In the genomic region with DNA sequence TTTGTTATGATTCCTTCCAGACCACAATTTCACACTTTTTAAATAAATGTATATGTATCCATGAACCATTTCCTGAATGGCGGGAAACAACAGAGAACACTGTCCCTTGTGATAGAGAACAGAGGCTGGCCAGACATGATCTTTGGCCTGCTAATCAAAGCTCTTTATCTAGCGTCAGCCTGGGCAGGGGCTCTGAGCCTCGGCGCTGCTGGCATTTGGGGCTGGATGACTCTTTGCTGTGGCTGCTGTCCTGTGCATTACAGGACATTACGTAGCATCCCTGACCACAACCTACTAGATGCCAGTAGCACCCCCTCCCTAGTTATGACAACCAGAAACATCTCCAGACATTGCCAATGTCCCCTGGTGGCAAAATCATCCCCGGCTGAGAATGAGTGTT, we compare ENCODE assay signal across 25 cellular contexts.
"Had no signal": no experiment of that assay in that cellular context is flagged by ENCODE, and none has a peak within 500 bp of the region (broad histone marks: within the 10 kb centered on the region; RNA-seq: fewer than 3 reads in every experiment).

No MANE protein-coding gene starts in this region.

- H3K4me3 Mint-ChIP-seq: activated CD4-positive, alpha-beta memory T cell treated with anti-CD3 and anti-CD28 coated beads, Interleukin-2, amount 10 ng/mL, durations not matched to agents 7 days and 5 days; activated CD4-positive, alpha-beta T cell treated with anti-CD3 and anti-CD28 coated beads, Interleukin-2, amount 10 ng/mL, durations not matched to agents 24 days and 14 days; activated CD8-positive, alpha-beta memory T cell treated with anti-CD3 and anti-CD28 coated beads, Interleukin-2, amount 10 ng/mL, durations not matched to agents 7 days and 5 days; activated T-helper 1 cell treated with anti-CD3 and anti-CD28 coated beads, Interleukin-12 subunit alpha, Interleukin-12 subunit beta, Interleukin-2, Interleukin-4 antibody, amounts not matched to agents 30 ng/mL and 10 ng/mL and 1 ng/mL, durations not matched to agents 14 hours and 24 hours and 36 hours; mesothelial cell of epicardium; naive thymus-derived CD8-positive, alpha-beta T cell; stimulated activated naive CD8-positive, alpha-beta T cell treated with anti-CD3 and anti-CD28 coated beads, Interleukin-15, amount 100 ng/mL, for 72 hours had no signal

- H3K4me1 Mint-ChIP-seq: mesothelial cell of epicardium; naive thymus-derived CD8-positive, alpha-beta T cell had no signal

- DNase-seq: activated CD4-positive, alpha-beta memory T cell treated with anti-CD3 and anti-CD28 coated beads, Interleukin-2, amount 10 ng/mL, durations not matched to agents 7 days and 5 days; activated CD4-positive, alpha-beta T cell treated with anti-CD3 and anti-CD28 coated beads, Interleukin-2, amount 10 ng/mL, durations not matched to agents 24 days and 14 days; activated CD8-positive, alpha-beta memory T cell treated with anti-CD3 and anti-CD28 coated beads, Interleukin-2, amount 10 ng/mL, durations not matched to agents 7 days and 5 days; activated gamma-delta T cell; activated naive CD4-positive, alpha-beta T cell treated with anti-CD3 and anti-CD28 coated beads, Interleukin-2, amount 50 U/mL, for 16 hours; anterior cingulate cortex; body of pancreas; cortex of kidney; erythroblast; foreskin fibroblast; left lung; naive thymus-derived CD8-positive, alpha-beta T cell; pancreas; right cardiac atrium; stimulated activated CD4-positive, alpha-beta T cell treated with anti-CD3 and anti-CD28 coated beads, Interleukin-1b, Interleukin-23, amount 100 ng/mL, for 48 hours; stimulated activated naive CD8-positive, alpha-beta T cell treated with anti-CD3 and anti-CD28 coated beads, Interleukin-15, amount 100 ng/mL, for 72 hours; T-helper 1 cell; T1000 had no signal

- H3K27ac Mint-ChIP-seq: activated CD4-positive, alpha-beta memory T cell treated with anti-CD3 and anti-CD28 coated beads, Interleukin-2, amount 10 ng/mL, durations not matched to agents 7 days and 5 days; activated CD4-positive, alpha-beta T cell treated with anti-CD3 and anti-CD28 coated beads, Interleukin-2, amount 10 ng/mL, durations not matched to agents 24 days and 14 days; activated CD8-positive, alpha-beta memory T cell treated with anti-CD3 and anti-CD28 coated beads, Interleukin-2, amount 10 ng/mL, durations not matched to agents 7 days and 5 days; activated T-helper 1 cell treated with anti-CD3 and anti-CD28 coated beads, Interleukin-12 subunit alpha, Interleukin-12 subunit beta, Interleukin-2, Interleukin-4 antibody, amounts not matched to agents 30 ng/mL and 10 ng/mL and 1 ng/mL, durations not matched to agents 14 hours and 24 hours and 36 hours; mesothelial cell of epicardium; naive thymus-derived CD8-positive, alpha-beta T cell had no signal

- H3K36me3 Mint-ChIP-seq: activated CD8-positive, alpha-beta memory T cell treated with anti-CD3 and anti-CD28 coated beads, Interleukin-2, amount 10 ng/mL, durations not matched to agents 7 days and 5 days; mesothelial cell of epicardium had no signal

- ATAC-seq: activated CD4-positive, CD25-positive, alpha-beta regulatory T cell treated with anti-CD3 and anti-CD28 coated beads, Interleukin-2, amount 50 U/mL, for 24 hours; activated CD8-positive, alpha-beta memory T cell treated with anti-CD3 and anti-CD28 coated beads, Interleukin-2, amount 10 ng/mL, durations not matched to agents 7 days and 5 days; body of pancreas; left lung; naive thymus-derived CD8-positive, alpha-beta T cell; pancreas; right cardiac atrium; stimulated activated naive CD8-positive, alpha-beta T cell treated with anti-CD3 and anti-CD28 coated beads, Interleukin-15, amount 100 ng/mL, for 72 hours had no signal

- H3K4me3 ChIP-seq: body of pancreas, cardiac muscle cell, left lung, lung, pancreas, tibial nerve had no signal

- H3K9me3 Mint-ChIP-seq: activated CD4-positive, alpha-beta memory T cell treated with anti-CD3 and anti-CD28 coated beads, Interleukin-2, amount 10 ng/mL, durations not matched to agents 7 days and 5 days; activated CD4-positive, alpha-beta T cell treated with anti-CD3 and anti-CD28 coated beads, Interleukin-2, amount 10 ng/mL, durations not matched to agents 24 days and 14 days; activated T-helper 1 cell treated with anti-CD3 and anti-CD28 coated beads, Interleukin-12 subunit alpha, Interleukin-12 subunit beta, Interleukin-2, Interleukin-4 antibody, amounts not matched to agents 30 ng/mL and 10 ng/mL and 1 ng/mL, durations not matched to agents 14 hours and 24 hours and 36 hours had no signal

- H3K9me3 ChIP-seq: body of pancreas, left lung, pancreas had no signal

- H3K36me3 ChIP-seq: cardiac muscle cell, left lung, pancreas, tibial nerve had no signal

- H3K27ac ChIP-seq: body of pancreas, cardiac muscle cell, left lung, pancreas, tibial nerve, VCaP had no signal

- H3K27me3 ChIP-seq: body of pancreas, cardiac muscle cell, left lung, pancreas had no signal

- H3K27me3 Mint-ChIP-seq: stimulated activated naive CD8-positive, alpha-beta T cell treated with anti-CD3 and anti-CD28 coated beads, Interleukin-15, amount 100 ng/mL, for 72 hours had no signal

- H3K4me1 ChIP-seq: body of pancreas, left lung, pancreas, tibial nerve had no signal
